25 cellular contexts compared by ENCODE assay signal in genomic region chr21:45067462-45068285, GRCh38. TPM values are rescaled to one million over a fixed set of nuclear protein-coding genes. Genes with fewer than 3 reads are reported as not detected.
DNase-seq lines count a peak whose midpoint lies in the region; ATAC-seq, FAIRE-seq and TF ChIP-seq lines count a peak whose summit lies in the region.
"Had no signal": no experiment of that assay in that cellular context is flagged by ENCODE, and none has a peak within 500 bp of the region (broad histone marks: within the 10 kb centered on the region; RNA-seq: fewer than 3 reads in every experiment).

No MANE protein-coding gene starts in this region.

- H3K27me3 ChIP-seq in SJCRH30 (no peaks in the 10 kb centered on the region), endodermal cell (ENCODE audit: control insufficient read depth, insufficient read depth, low read length, poor library complexity, severe bottlenecking) (no peaks in the 10 kb centered on the region)
- H3K27me3 ChIP-seq: gastrocnemius medialis, right atrium auricular region, testis had no signal

- 92 to 95% methylated on average over 9 to 18 of the region's 18 CpGs for WGBS in endodermal cell (ENCODE audit: insufficient coverage in 1 of 2, insufficient read length in 1 of 2), 2 experiments

- DNase-seq in NCI-H2107 treated with DMSO at 0.1 percent for 48 hours (lab: John Stamatoyannopoulos, UW; ENCODE audit: unreplicated experiment): peak; percentile 8
- DNase-seq in NCI-H2107 (lab: John Stamatoyannopoulos, UW): no peak
- DNase-seq in GM12892 (ENCODE audit: insufficient read length): no peak
- peak; percentile 56 to 59 for DNase-seq in SJCRH30
- DNase-seq in endodermal cell: peak; percentile 29
- DNase-seq in stimulated activated naive CD4-positive, alpha-beta T cell treated with Interleukin-2 at 50 U/mL for 16 hours (lab: John Stamatoyannopoulos, UW): no peak
- no peak for DNase-seq in NOMO-1 (lab: John Stamatoyannopoulos, UW; ENCODE audit: unreplicated experiment in 2 of 2)
- DNase-seq: activated CD4-positive, alpha-beta memory T cell treated with anti-CD3 and anti-CD28 coated beads, Interleukin-2, amount 10 ng/mL, durations not matched to agents 7 days and 5 days; activated naive CD4-positive, alpha-beta T cell treated with anti-CD3 and anti-CD28 coated beads, Interleukin-2, amount 50 U/mL, for 16 hours; CD4-positive, alpha-beta T cell; gastrocnemius medialis; MV-4-11; NCI-H1694 treated with DMSO at 0.1 percent for 48 hours; NCI-H345; stimulated activated CD4-positive, alpha-beta T cell treated with anti-CD3 and anti-CD28 coated beads, Interleukin-2, amount 100 ng/mL, for 24 hours; testis had no signal

- H3K9me3 Mint-ChIP-seq in endodermal cell: no peaks in the 10 kb centered on the region
- H3K9me3 Mint-ChIP-seq: activated CD4-positive, alpha-beta memory T cell treated with anti-CD3 and anti-CD28 coated beads, Interleukin-2, amount 10 ng/mL, durations not matched to agents 7 days and 5 days; activated T-helper 17 cell treated with anti-CD3 and anti-CD28 coated beads, Interleukin-2, amount 50 U/mL, for 72 hours; CD4-positive, alpha-beta T cell; mesothelial cell of epicardium; stimulated activated naive CD8-positive, alpha-beta T cell treated with anti-CD3 and anti-CD28 coated beads, Interleukin-15, Interleukin-2, amounts not matched to agents 100 ng/mL and 50 ng/mL, for 24 hours; T-helper 1 cell treated with Interleukin-12 subunit alpha and Interleukin-12 subunit beta and Interleukin-4 antibody, amounts not matched to agents 30 μg/mL and 1 μg/mL, for 36 hours had no signal

- no peaks in the 10 kb centered on the region for H3K27me3 Mint-ChIP-seq in endodermal cell (ENCODE audit: insufficient read depth)
- H3K27me3 Mint-ChIP-seq: activated T-helper 17 cell treated with anti-CD3 and anti-CD28 coated beads, Interleukin-2, amount 50 U/mL, for 72 hours; CD4-positive, alpha-beta T cell; stimulated activated naive CD8-positive, alpha-beta T cell treated with anti-CD3 and anti-CD28 coated beads, Interleukin-15, Interleukin-2, amounts not matched to agents 100 ng/mL and 50 ng/mL, for 24 hours had no signal

- H3K4me1 ChIP-seq in SJCRH30 (peaks cover 7% of the 10 kb centered on the region), endodermal cell (ENCODE audit: control insufficient read depth, insufficient read depth, low read length) (no peaks in the 10 kb centered on the region)
- H3K4me1 ChIP-seq: testis had no signal

- no peak overlapping the region for H3K27ac ChIP-seq in SJCRH30
- no peak overlapping the region for H3K27ac ChIP-seq in endodermal cell (ENCODE audit: low read depth, low read length)
- H3K27ac ChIP-seq: gastrocnemius medialis, right atrium auricular region, testis had no signal

- peaks cover 4% of the 10 kb centered on the region; the same call in 1 of the 2 replicates for H3K9me3 ChIP-seq in SJCRH30 (replicated peaks)
- H3K9me3 ChIP-seq in endodermal cell (ENCODE audit: control insufficient read depth, low read length): no peaks in the 10 kb centered on the region
- H3K9me3 ChIP-seq: gastrocnemius medialis, right atrium auricular region, testis had no signal

- TF ChIP-seq POLR2A in GM12892 (IDR thresholded peaks at IDR 0.05; ENCODE audit: low read depth, low read length): no peak

- no peak overlapping the region for H3K27ac Mint-ChIP-seq in endodermal cell
- H3K27ac Mint-ChIP-seq: activated CD4-positive, alpha-beta memory T cell treated with anti-CD3 and anti-CD28 coated beads, Interleukin-2, amount 10 ng/mL, durations not matched to agents 7 days and 5 days; activated T-helper 17 cell treated with anti-CD3 and anti-CD28 coated beads, Interleukin-2, amount 50 U/mL, for 72 hours; CD4-positive, alpha-beta T cell; mesothelial cell of epicardium; stimulated activated naive CD8-positive, alpha-beta T cell treated with anti-CD3 and anti-CD28 coated beads, Interleukin-15, Interleukin-2, amounts not matched to agents 100 ng/mL and 50 ng/mL, for 24 hours; T-helper 1 cell treated with Interleukin-12 subunit alpha and Interleukin-12 subunit beta and Interleukin-4 antibody, amounts not matched to agents 30 μg/mL and 1 μg/mL, for 36 hours had no signal

- H3K4me1 Mint-ChIP-seq in endodermal cell: peaks cover 3% of the 10 kb centered on the region
- H3K4me1 Mint-ChIP-seq: activated CD4-positive, alpha-beta memory T cell treated with anti-CD3 and anti-CD28 coated beads, Interleukin-2, amount 10 ng/mL, durations not matched to agents 7 days and 5 days; activated T-helper 17 cell treated with anti-CD3 and anti-CD28 coated beads, Interleukin-2, amount 50 U/mL, for 72 hours; brain had no signal

- ATAC-seq in esophagus mucosa: no peak
- ATAC-seq: activated T-helper 17 cell treated with anti-CD3 and anti-CD28 coated beads, Interleukin-2, amount 50 U/mL, for 72 hours; gastrocnemius medialis had no signal

- no peak overlapping the region for H3K4me3 Mint-ChIP-seq in endodermal cell
- H3K4me3 Mint-ChIP-seq: activated CD4-positive, alpha-beta memory T cell treated with anti-CD3 and anti-CD28 coated beads, Interleukin-2, amount 10 ng/mL, durations not matched to agents 7 days and 5 days; activated T-helper 17 cell treated with anti-CD3 and anti-CD28 coated beads, Interleukin-2, amount 50 U/mL, for 72 hours; brain; CD4-positive, alpha-beta T cell; mesothelial cell of epicardium; stimulated activated naive CD8-positive, alpha-beta T cell treated with anti-CD3 and anti-CD28 coated beads, Interleukin-15, Interleukin-2, amounts not matched to agents 100 ng/mL and 50 ng/mL, for 24 hours; T-helper 1 cell treated with Interleukin-12 subunit alpha and Interleukin-12 subunit beta and Interleukin-4 antibody, amounts not matched to agents 30 μg/mL and 1 μg/mL, for 36 hours had no signal

- H3K36me3 Mint-ChIP-seq in endodermal cell (ENCODE audit: low read depth): no peaks in the 10 kb centered on the region
- H3K36me3 Mint-ChIP-seq: brain, mesothelial cell of epicardium had no signal

- H3K4me3 ChIP-seq in SJCRH30 (no peak overlapping the region), endodermal cell (ENCODE audit: low read length) (no peak overlapping the region)
- H3K4me3 ChIP-seq: gastrocnemius medialis, right atrium auricular region, SK-N-MC, testis had no signal

- no peak overlapping the region for H3K9ac ChIP-seq in endodermal cell (ENCODE audit: extremely low read depth, low read length, poor library complexity, severe bottlenecking)

- peak; percentile 27 for FAIRE-seq in GM12892 (lab: Jason Lieb, UNC)
- FAIRE-seq: GM12891 had no signal

- no peak for TF ChIP-seq CTCF in endodermal cell (conservative IDR thresholded peaks at IDR 0.05)

- H3K36me3 ChIP-seq in SJCRH30 (no peaks in the 10 kb centered on the region), endodermal cell (ENCODE audit: control insufficient read depth, insufficient read depth, low read length) (no peaks in the 10 kb centered on the region)
- H3K36me3 ChIP-seq: gastrocnemius medialis, right atrium auricular region had no signal

RNA-seq across cellular contexts. Expression of gene ADARB1, which starts 6.7 kb away (rescaled TPM):
- polyA plus RNA-seq in GM12892 (2012; ENCODE audit: missing spikeins): 2.0 TPM
- 7.8 and 8.4 TPM in 2 replicates for total RNA-seq in SJCRH30 (2014; rRNA removed; shearing (Covaris generic))
- 10 to 100 TPM; 11.5 to 20.1 TPM for total RNA-seq in endodermal cell
- 8.1 TPM for polyA plus RNA-seq in endodermal cell (2013, experiment 1 of 2)
- 9.4 TPM for polyA plus RNA-seq in endodermal cell (2013, experiment 2 of 2)
- total RNA-seq in esophagus mucosa: 5.9 TPM

Comparison
In these comparisons a context has a peak if more than half of its experiments do, and no peak if none do; other contexts are left out.
1. DNase-seq: peak in NCI-H2107 treated with DMSO at 0.1 percent for 48 hours (single experiment), SJCRH30 (2 of 2) and endodermal cell (single experiment); none in NCI-H2107 (single experiment), GM12892 (single experiment), stimulated activated naive CD4-positive, alpha-beta T cell treated with Interleukin-2 at 50 U/mL for 16 hours (single experiment) and NOMO-1 (0 of 2).